In the genomic region with DNA sequence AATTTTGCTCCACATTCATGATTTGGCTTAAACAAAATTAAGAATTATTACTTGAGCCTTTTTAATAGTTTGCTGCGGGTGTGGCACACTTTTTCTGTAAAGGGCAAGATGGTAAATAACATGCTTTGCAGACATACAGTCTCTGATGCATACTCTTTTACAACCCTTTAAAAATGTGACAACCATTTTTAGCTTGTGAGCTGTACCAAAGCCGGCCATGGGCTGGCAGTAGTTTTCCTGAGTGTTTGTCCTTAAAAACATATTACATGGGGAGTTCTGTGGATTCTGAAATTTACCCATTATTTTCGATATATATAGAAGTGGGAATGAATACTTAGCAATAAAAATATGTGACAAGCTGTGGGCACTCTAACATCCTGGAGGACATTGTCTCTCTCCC, we compare ENCODE assay signal across 11 cellular contexts.
DNase-seq lines count a peak whose midpoint lies in the region; ATAC-seq and TF ChIP-seq lines count a peak whose summit lies in the region.
"Had no signal": no experiment of that assay in that cellular context is flagged by ENCODE, and none has a peak within 500 bp of the region (broad histone marks: within the 10 kb centered on the region; RNA-seq: fewer than 3 reads in every experiment).

No MANE protein-coding gene starts in this region.

- DNase-seq in brain microvascular endothelial cell (no peak), mesothelial cell of epicardium (ENCODE audit: low spot score in 2 of 2, unreplicated experiment in 2 of 2) (no peak), stromal cell of bone marrow (ENCODE audit: low read depth) (peak; percentile 21), NCI-H1105 treated with DMSO at 0.1 percent for 48 hours (lab: John Stamatoyannopoulos, UW) (no peak), RPMI8226 (no peak)
- no peak for DNase-seq in activated CD4-positive, alpha-beta T cell treated with anti-CD3 and anti-CD28 coated beads, Interleukin-2, amount 10 ng/mL, durations not matched to agents 24 days and 14 days
- DNase-seq: caudate nucleus, NCI-H1694 treated with DMSO at 0.1 percent for 48 hours had no signal

- H3K4me1 Mint-ChIP-seq in mesothelial cell of epicardium = peaks cover 32% of the 10 kb centered on the region
- H3K4me1 Mint-ChIP-seq in activated CD4-positive, alpha-beta T cell treated with anti-CD3 and anti-CD28 coated beads, Interleukin-2, amount 10 ng/mL, durations not matched to agents 24 days and 14 days = peaks cover 2% of the 10 kb centered on the region
- H3K4me1 Mint-ChIP-seq: activated T-helper 17 cell treated with anti-CD3 and anti-CD28 coated beads, Interleukin-2, amount 50 U/mL, for 72 hours had no signal

- H3K4me1 ChIP-seq in HUES48 (ENCODE audit: control insufficient read depth, insufficient read depth, low read length) = peaks cover 31% of the 10 kb centered on the region

- H3K27me3 ChIP-seq in HUES48 (ENCODE audit: control insufficient read depth, insufficient read depth, low read length) (no peaks in the 10 kb centered on the region), brain microvascular endothelial cell (replicated peaks) (no peaks in the 10 kb centered on the region)

- in situ Hi-C loops in brain microvascular endothelial cell (cut with HindIII; ENCODE audit: low pct_ligation_motif_present, low sequenced_read_pairs) = no loop called here

- 0 out of 2 replicates have a peak, but pooled peaks cover 6% of the 10 kb centered on the region for H3K9me3 ChIP-seq in HUES48 (ENCODE audit: control insufficient read depth, insufficient read depth, low read length)

- H3K9ac ChIP-seq in HUES48 (ENCODE audit: low read depth, low read length) = no peak overlapping the region

- H3K27ac Mint-ChIP-seq in mesothelial cell of epicardium = peak overlapping the region; percentile 94
- H3K27ac Mint-ChIP-seq in activated CD4-positive, alpha-beta T cell treated with anti-CD3 and anti-CD28 coated beads, Interleukin-2, amount 10 ng/mL, durations not matched to agents 24 days and 14 days = no peak overlapping the region
- H3K27ac Mint-ChIP-seq: activated T-helper 17 cell treated with anti-CD3 and anti-CD28 coated beads, Interleukin-2, amount 50 U/mL, for 72 hours had no signal

- no peaks in the 10 kb centered on the region for H3K27me3 Mint-ChIP-seq in mesothelial cell of epicardium (ENCODE audit: low read depth)
- H3K27me3 Mint-ChIP-seq in activated CD4-positive, alpha-beta T cell treated with anti-CD3 and anti-CD28 coated beads, Interleukin-2, amount 10 ng/mL, durations not matched to agents 24 days and 14 days = no peaks in the 10 kb centered on the region
- H3K27me3 Mint-ChIP-seq: activated T-helper 17 cell treated with anti-CD3 and anti-CD28 coated beads, Interleukin-2, amount 50 U/mL, for 72 hours had no signal

- H3K4me3 ChIP-seq in HUES48 (ENCODE audit: low read depth, low read length) (no peak overlapping the region), brain microvascular endothelial cell (ENCODE audit: low read depth, low read length) (no peak overlapping the region)

- no peak overlapping the region for H3K4me3 Mint-ChIP-seq in mesothelial cell of epicardium
- H3K4me3 Mint-ChIP-seq in activated CD4-positive, alpha-beta T cell treated with anti-CD3 and anti-CD28 coated beads, Interleukin-2, amount 10 ng/mL, durations not matched to agents 24 days and 14 days = no peak overlapping the region
- H3K4me3 Mint-ChIP-seq: activated T-helper 17 cell treated with anti-CD3 and anti-CD28 coated beads, Interleukin-2, amount 50 U/mL, for 72 hours had no signal

- intact Hi-C loops in activated CD4-positive, alpha-beta T cell treated with anti-CD3 and anti-CD28 coated beads, Interleukin-2, amount 10 ng/mL, durations not matched to agents 24 days and 14 days (cut with micrococcal nuclease) = no loop called here

- H3K27ac ChIP-seq in HUES48 (ENCODE audit: low read depth, low read length) = peak overlapping the region; percentile 14
- peak overlapping the region; percentile 94 for H3K27ac ChIP-seq in brain microvascular endothelial cell

- TF ChIP-seq CTCF in brain microvascular endothelial cell (IDR thresholded peaks at IDR 0.05; ENCODE audit: low read depth, low read length, missing control alignments) = peak; percentile 27
- TF ChIP-seq CTCF in mesothelial cell of epicardium (IDR thresholded peaks at IDR 0.05; ENCODE audit: unreplicated experiment) = no peak

- H3K36me3 Mint-ChIP-seq in mesothelial cell of epicardium = peaks cover 12% of the 10 kb centered on the region
- H3K36me3 Mint-ChIP-seq in activated CD4-positive, alpha-beta T cell treated with anti-CD3 and anti-CD28 coated beads, Interleukin-2, amount 10 ng/mL, durations not matched to agents 24 days and 14 days (ENCODE audit: low read depth) = peaks cover 14% of the 10 kb centered on the region

- peaks cover 5% of the 10 kb centered on the region; the same call in 1 of the 2 replicates for H3K36me3 ChIP-seq in HUES48 (ENCODE audit: control insufficient read depth, insufficient read depth, low read length)
- H3K36me3 ChIP-seq in brain microvascular endothelial cell (replicated peaks) = peaks cover 2% of the 10 kb centered on the region

- no peaks in the 10 kb centered on the region for H3K9me3 Mint-ChIP-seq in mesothelial cell of epicardium
- H3K9me3 Mint-ChIP-seq in activated CD4-positive, alpha-beta T cell treated with anti-CD3 and anti-CD28 coated beads, Interleukin-2, amount 10 ng/mL, durations not matched to agents 24 days and 14 days = peaks cover 12% of the 10 kb centered on the region

- no peak for ATAC-seq in GM21576 (IDR thresholded peaks at IDR 0.05; ENCODE audit: unreplicated experiment)
- ATAC-seq: activated T-helper 17 cell treated with anti-CD3 and anti-CD28 coated beads, Interleukin-2, amount 50 U/mL, for 72 hours had no signal
